8 cellular contexts compared by ENCODE assay signal in genomic region chr3:170355738-170356595, GRCh38. TPM values are rescaled to one million over a fixed set of nuclear protein-coding genes. Genes with fewer than 3 reads are reported as not detected.
DNase-seq lines count a peak whose midpoint lies in the region; ATAC-seq and TF ChIP-seq lines count a peak whose summit lies in the region.

No MANE protein-coding gene starts in this region.

- H3K4me3 ChIP-seq in AG04449 (ENCODE audit: low read depth, low read length) (peak overlapping the region; percentile 56), right atrium auricular region (peak overlapping the region; percentile 51 to 99), prostate gland (peak overlapping the region; percentile 87 to 99)

- H3K27ac ChIP-seq in right atrium auricular region (peak overlapping the region; percentile 79 to 100), prostate gland (peak overlapping the region; percentile 95 to 98)

- no peak for TF ChIP-seq CTCF in AG04449 (IDR thresholded peaks at IDR 0.05; ENCODE audit: insufficient read depth, low read length, missing control alignments)
- no peak for TF ChIP-seq CTCF in right atrium auricular region (IDR thresholded peaks at IDR 0.05)
- TF ChIP-seq CTCF in prostate gland (IDR thresholded peaks at IDR 0.05), result no peak

- DNase-seq in AG04449 (ENCODE audit: low read depth, low spot score) (no peak), NCI-H2227 (lab: John Stamatoyannopoulos, UW; ENCODE audit: unreplicated experiment) (peak; percentile 83), right atrium auricular region (ENCODE audit: low spot score) (peak; percentile 61), prostate gland (ENCODE audit: low spot score) (peak; percentile 15), NCI-H1048 (lab: John Stamatoyannopoulos, UW) (no peak)
- no peak for DNase-seq in activated naive CD8-positive, alpha-beta T cell treated with anti-CD3 and anti-CD28 coated beads for 36 hours

- intact Hi-C loops in prostate gland (cut with DNase I), result loop anchor here (5.0 to 10.0 kb wide), 2 partner anchors 174 to 591 kb away; partner anchors contain the start of genes ACTRT3, PHC3 and TERC

- H3K36me3 ChIP-seq in right atrium auricular region, result peaks cover 6% of the 10 kb centered on the region
- H3K36me3 ChIP-seq in prostate gland, result no peaks in the 10 kb centered on the region

- POLR2A ChIA-PET in AG04449 (lab: Yijun Ruan, JAX), result interaction anchor here (0.5 to 2.5 kb wide), 4 partner anchors 10 to 514 kb away, joined by 3 to 7 read pairs (median 4); partner anchors contain the start of gene RPL22L1

- CTCF ChIA-PET in AG04449 (lab: Yijun Ruan, JAX), result interaction anchor here (1.0 to 1.9 kb wide), 5 partner anchors 10 to 453 kb away, joined by 3 to 9 read pairs (median 4); no protein-coding TSS in a partner anchor

- TF ChIP-seq POLR2A in GM18505 (IDR thresholded peaks at IDR 0.05; ENCODE audit: borderline replicate concordance, extremely low read depth, insufficient read depth, insufficient read length), result no peak
- no peak for TF ChIP-seq POLR2A in prostate gland (IDR thresholded peaks at IDR 0.05)

- peaks cover 19% of the 10 kb centered on the region for H3K36me3 Mint-ChIP-seq in activated naive CD8-positive, alpha-beta T cell treated with anti-CD3 and anti-CD28 coated beads for 36 hours

- no peaks in the 10 kb centered on the region for H3K9me3 Mint-ChIP-seq in activated naive CD8-positive, alpha-beta T cell treated with anti-CD3 and anti-CD28 coated beads for 36 hours

- peak overlapping the region; percentile 70 for H3K4me3 Mint-ChIP-seq in activated naive CD8-positive, alpha-beta T cell treated with anti-CD3 and anti-CD28 coated beads for 36 hours

- 2% methylated on average over 22 of the region's 22 CpGs for WGBS in prostate gland

- H3K27me3 Mint-ChIP-seq in activated naive CD8-positive, alpha-beta T cell treated with anti-CD3 and anti-CD28 coated beads for 36 hours, result no peaks in the 10 kb centered on the region

- peaks cover 38% of the 10 kb centered on the region for H3K4me1 Mint-ChIP-seq in activated naive CD8-positive, alpha-beta T cell treated with anti-CD3 and anti-CD28 coated beads for 36 hours

- H3K4me1 ChIP-seq in right atrium auricular region (peaks cover 0 to 27% of the 10 kb centered on the region in 2 donors), prostate gland (replicated peaks) (peaks cover 5% of the 10 kb centered on the region)

- H3K27me3 ChIP-seq in right atrium auricular region (no peaks in the 10 kb centered on the region), prostate gland (replicated peaks; ENCODE audit: insufficient read depth) (no peaks in the 10 kb centered on the region)

- H3K9me3 ChIP-seq in right atrium auricular region (no peaks in the 10 kb centered on the region), prostate gland (no peaks in the 10 kb centered on the region)

- peak overlapping the region; percentile 80 for H3K27ac Mint-ChIP-seq in activated naive CD8-positive, alpha-beta T cell treated with anti-CD3 and anti-CD28 coated beads for 36 hours

- ATAC-seq in GM18505 (IDR thresholded peaks at IDR 0.05; ENCODE audit: unreplicated experiment) (peak; percentile 9), HG02973 (IDR thresholded peaks at IDR 0.05; ENCODE audit: unreplicated experiment) (peak; percentile 23)

RNA-seq across cellular contexts. Expression of gene SKIL, which starts 1.5 kb away (rescaled TPM):
- total RNA-seq in activated naive CD8-positive, alpha-beta T cell treated with anti-CD3 and anti-CD28 coated beads for 36 hours, result 10 to 100 TPM; 15.2 to 15.6 TPM
- total RNA-seq in right atrium auricular region (10 to 100 TPM; 20.4 to 32.9 TPM), prostate gland (10 to 100 TPM; 41.8 to 49.6 TPM)

Comparison
In these comparisons a context has a peak if more than half of its experiments do, and no peak if none do; other contexts are left out.
1. DNase-seq: peak in NCI-H2227 (single experiment), right atrium auricular region (single experiment) and prostate gland (single experiment); none in AG04449 (single experiment), activated naive CD8-positive, alpha-beta T cell treated with anti-CD3 and anti-CD28 coated beads for 36 hours (single experiment) and NCI-H1048 (single experiment).
2. Peak in every context shown above with its lines, with median percentiles within 50 percentile points of each other: H3K4me3 ChIP-seq.